Comparison of ENCODE assay signal across 28 cellular contexts in genomic region chr16:17246974-17247718, GRCh38.
"Had no signal": no experiment of that assay in that cellular context is flagged by ENCODE, and none has a peak within 500 bp of the region (broad histone marks: within the 10 kb centered on the region; RNA-seq: fewer than 3 reads in every experiment).

No MANE protein-coding gene starts in this region.

- H3K27ac ChIP-seq: coronary artery, esophagus squamous epithelium, gastrocnemius medialis, sigmoid colon, thoracic aorta, upper lobe of left lung, VCaP had no signal

- DNase-seq: activated CD4-positive, alpha-beta T cell treated with anti-CD3 and anti-CD28 coated beads, Interleukin-2, amount 50 U/mL, for 1 hour; activated CD4-positive, CD25-positive, alpha-beta regulatory T cell treated with anti-CD3 and anti-CD28 coated beads, Interleukin-2, amount 50 U/mL, for 72 hours; activated CD8-positive, alpha-beta memory T cell treated with anti-CD3 and anti-CD28 coated beads for 24 hours; activated CD8-positive, alpha-beta memory T cell treated with anti-CD3 and anti-CD28 coated beads, Interleukin-2, amount 50 U/mL, for 4 hours; activated naive CD4-positive, alpha-beta T cell; activated T-cell treated with anti-CD3 and anti-CD28 coated beads, Interleukin-2, amount 50 U/mL, for 24 hours; amniotic stem cell; cerebellar nuclear complex; endodermal cell; esophagus squamous epithelium; gastrocnemius medialis; hippocampal formation; left ventricle myocardium superior; nephron progenitor cell; occipital lobe; posterior cingulate gyrus; sigmoid colon; stimulated activated CD4-positive, alpha-beta T cell treated with anti-CD3 and anti-CD28 coated beads, Interleukin-15, amount 100 ng/mL, for 24 hours; stimulated activated naive CD4-positive, alpha-beta T cell; T-cell; upper lobe of left lung had no signal

- H3K27me3 ChIP-seq: esophagus squamous epithelium, gastrocnemius medialis, sigmoid colon, upper lobe of left lung had no signal

- H3K27ac Mint-ChIP-seq: activated naive CD8-positive, alpha-beta T cell; activated T-cell treated with anti-CD3 and anti-CD28 coated beads, Interleukin-2, amount 50 U/mL, for 24 hours; activated T-helper 17 cell treated with anti-CD3 and anti-CD28 coated beads, Interleukin-2, amount 50 U/mL, for 72 hours; endodermal cell; nephron progenitor cell; T-cell; T-helper 2 cell treated with Interferon-gamma antibody and Interleukin-4, amounts not matched to agents 5 μg/mL and 100 μg/mL, for 36 hours had no signal

- H3K4me3 Mint-ChIP-seq: activated naive CD8-positive, alpha-beta T cell; activated T-cell treated with anti-CD3 and anti-CD28 coated beads, Interleukin-2, amount 50 U/mL, for 24 hours; activated T-helper 17 cell treated with anti-CD3 and anti-CD28 coated beads, Interleukin-2, amount 50 U/mL, for 72 hours; endodermal cell; nephron progenitor cell; T-cell; T-helper 2 cell treated with Interferon-gamma antibody and Interleukin-4, amounts not matched to agents 5 μg/mL and 100 μg/mL, for 36 hours had no signal

- ATAC-seq: activated T-helper 17 cell treated with anti-CD3 and anti-CD28 coated beads, Interleukin-2, amount 50 U/mL, for 72 hours; gastrocnemius medialis; left ventricle myocardium superior; T-cell had no signal

- H3K4me1 ChIP-seq: esophagus squamous epithelium, gastrocnemius medialis, upper lobe of left lung had no signal

- H3K9me3 ChIP-seq: esophagus squamous epithelium, gastrocnemius medialis, sigmoid colon, thoracic aorta, upper lobe of left lung had no signal

- H3K9me3 Mint-ChIP-seq: activated T-cell treated with anti-CD3 and anti-CD28 coated beads, Interleukin-2, amount 50 U/mL, for 24 hours; activated T-helper 17 cell treated with anti-CD3 and anti-CD28 coated beads, Interleukin-2, amount 50 U/mL, for 72 hours; endodermal cell; nephron progenitor cell; T-helper 2 cell treated with Interferon-gamma antibody and Interleukin-4, amounts not matched to agents 5 μg/mL and 100 μg/mL, for 36 hours had no signal

- H3K4me2 ChIP-seq: smooth muscle cell had no signal

- H3K27me3 Mint-ChIP-seq: activated naive CD8-positive, alpha-beta T cell; activated T-cell treated with anti-CD3 and anti-CD28 coated beads, Interleukin-2, amount 50 U/mL, for 24 hours; activated T-helper 17 cell treated with anti-CD3 and anti-CD28 coated beads, Interleukin-2, amount 50 U/mL, for 72 hours; T-cell had no signal

- H3K36me3 ChIP-seq: esophagus squamous epithelium, gastrocnemius medialis, sigmoid colon, thoracic aorta, upper lobe of left lung had no signal

- H3K4me3 ChIP-seq: coronary artery, esophagus squamous epithelium, gastrocnemius medialis, sigmoid colon, smooth muscle cell, thoracic aorta, upper lobe of left lung had no signal
